8 cellular contexts compared by ENCODE assay signal in the genomic region with DNA sequence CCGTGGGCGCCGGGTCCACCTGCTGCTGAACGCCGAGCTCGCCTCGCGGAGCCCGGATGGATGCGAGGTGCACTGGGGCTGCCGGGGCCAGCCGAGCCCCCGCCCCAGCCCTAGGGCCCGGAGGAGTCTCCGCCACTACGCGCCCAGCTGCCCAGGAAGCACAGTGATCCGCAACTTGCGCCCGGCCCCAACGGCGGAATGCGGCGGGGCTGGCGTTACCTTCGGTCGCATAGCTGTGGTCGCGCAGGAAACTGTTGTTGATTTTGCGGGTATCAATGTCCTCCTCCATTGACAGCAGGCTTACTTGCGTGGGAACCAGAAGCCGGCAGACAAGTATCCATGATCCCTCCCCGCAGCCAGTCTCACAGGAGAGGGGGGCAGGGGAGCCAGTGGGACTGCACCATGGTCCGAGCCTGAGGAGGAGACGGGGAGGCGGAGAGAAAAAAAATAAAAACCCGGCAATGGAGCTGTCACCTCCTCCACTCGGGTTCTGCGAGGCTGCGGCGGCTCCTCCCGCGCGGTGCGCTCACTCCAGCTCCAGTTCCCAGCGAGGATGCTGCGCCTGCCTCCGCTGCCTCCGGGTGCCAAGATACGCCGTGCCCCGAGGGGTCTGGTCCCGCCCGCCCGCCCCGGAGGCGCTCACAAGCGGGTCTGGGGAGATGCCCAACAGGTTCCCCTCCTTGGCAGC. TPM values are rescaled to one million over a fixed set of nuclear protein-coding genes. Genes with fewer than 3 reads are reported as not detected.
DNase-seq lines count a peak whose midpoint lies in the region; ATAC-seq and TF ChIP-seq lines count a peak whose summit lies in the region.

No MANE protein-coding gene starts in this region.

- CTCF ChIA-PET in PC-9 (lab: Charles Lee): no interaction called here

- peaks cover 23% of the 10 kb centered on the region for H3K27me3 ChIP-seq in PC-9 (ENCODE audit: insufficient read depth, low read depth)

- H3K4me1 ChIP-seq in PC-9 (replicated peaks; ENCODE audit: insufficient read depth): no peaks in the 10 kb centered on the region

- no peak overlapping the region for H3K27ac ChIP-seq in PC-9

- POLR2A ChIA-PET in PC-9 (lab: Charles Lee; ENCODE audit: unreplicated experiment): no interaction called here

- no peaks in the 10 kb centered on the region for H3K9me2 ChIP-seq in PC-9 (ENCODE audit: insufficient read depth)

- TF ChIP-seq CTCF in retinal pigment epithelial cell (conservative IDR thresholded peaks at IDR 0.05; ENCODE audit: low read depth, low read length) (no peak), PC-9 (conservative IDR thresholded peaks at IDR 0.05) (no peak)

- no peaks in the 10 kb centered on the region for H3K36me3 ChIP-seq in PC-9 (ENCODE audit: low read depth)

- H3K4me3 ChIP-seq in iPS-11a (ENCODE audit: low read depth, low read length) (peak overlapping the region; percentile 81), retinal pigment epithelial cell (ENCODE audit: low read length) (peak overlapping the region; percentile 74), PC-9 (no peak overlapping the region)

- H2AFZ ChIP-seq in PC-9: no peak overlapping the region

- DNase-seq in NCI-H2171 treated with DMSO at 0.1 percent for 48 hours (lab: John Stamatoyannopoulos, UW) (peak; percentile 52), NCI-H2171 (lab: John Stamatoyannopoulos, UW) (no peak), NCI-H345 treated with DMSO at 0.1 percent for 48 hours (lab: John Stamatoyannopoulos, UW; ENCODE audit: unreplicated experiment) (peak; percentile 50), anterior cingulate cortex (lab: John Stamatoyannopoulos, UW) (peak in 56 of 58 donors; percentile 9 to 85 (median 62)), retinal pigment epithelial cell (ENCODE audit: low read depth) (no peak), PC-9 (no peak)

- H3K79me2 ChIP-seq in PC-9 (ENCODE audit: low read depth): no peaks in the 10 kb centered on the region

- H4K20me1 ChIP-seq in PC-9 (ENCODE audit: insufficient read depth): no peaks in the 10 kb centered on the region

- no peak overlapping the region for H3K4me2 ChIP-seq in PC-9

- H3K9me3 ChIP-seq in PC-9 (ENCODE audit: insufficient read depth, low read depth): no peaks in the 10 kb centered on the region

- no TSS peak for BruUV-seq in PC-9 (replicated peaks; lab: Mats Ljungman, UMichigan)

- intact Hi-C loops in PC-9 (cut with micrococcal nuclease; ENCODE audit: unreplicated experiment): no loop called here

- no peak for ATAC-seq in GM21737 (IDR thresholded peaks at IDR 0.05; ENCODE audit: unreplicated experiment)

- H3F3A ChIP-seq in PC-9 (ENCODE audit: insufficient read depth, low read depth): no peaks in the 10 kb centered on the region

RNA-seq across cellular contexts. Expression of gene PPP2R2B, which starts 0.6 kb away (rescaled TPM):
- not detected in 2 replicates for total RNA-seq in PC-9 (2021)

Comparison
In these comparisons a context has a peak if more than half of its experiments do, and no peak if none do; other contexts are left out.
1. DNase-seq: peak in NCI-H2171 treated with DMSO at 0.1 percent for 48 hours (single experiment), NCI-H345 treated with DMSO at 0.1 percent for 48 hours (single experiment) and anterior cingulate cortex (56 of 58); none in NCI-H2171 (single experiment), retinal pigment epithelial cell (single experiment) and PC-9 (0 of 2).